Comparison of ENCODE assay signal across 8 cellular contexts in the genomic region with DNA sequence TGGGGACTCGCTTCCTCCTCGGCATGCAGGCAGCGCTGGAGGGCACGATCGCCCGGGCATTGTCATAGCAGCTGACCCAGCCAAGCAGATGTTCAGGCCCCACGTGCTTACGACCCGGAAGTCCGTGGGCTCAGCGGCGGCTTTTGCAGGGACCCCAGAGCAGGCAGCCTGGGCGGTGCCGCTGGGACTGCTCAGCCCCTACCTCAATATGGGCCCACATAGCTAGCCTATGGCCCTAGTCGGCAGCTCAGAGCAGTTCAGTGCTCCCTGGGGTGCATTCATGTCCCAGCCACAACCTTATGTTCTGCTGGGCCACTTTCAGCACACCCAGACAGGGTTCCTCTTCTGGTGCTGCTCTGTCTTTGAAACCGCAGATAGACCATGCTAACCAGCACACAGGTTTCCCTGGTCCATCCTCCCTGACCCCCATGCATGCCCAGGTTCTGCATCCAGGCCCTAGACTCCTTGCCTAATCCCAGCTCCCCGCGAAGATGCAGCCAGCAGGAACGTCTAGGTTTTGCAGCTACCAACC. TPM values are rescaled to one million over a fixed set of nuclear protein-coding genes. Genes with fewer than 3 reads are reported as not detected.
DNase-seq lines count a peak whose midpoint lies in the region; ATAC-seq and TF ChIP-seq lines count a peak whose summit lies in the region.

No MANE protein-coding gene starts in this region.

- ATAC-seq in GM18511 (IDR thresholded peaks at IDR 0.05; ENCODE audit: unreplicated experiment) (peak; percentile 95), HG02763 (IDR thresholded peaks at IDR 0.05; ENCODE audit: unreplicated experiment) (peak; percentile 79), Panc1 (peak; percentile 39)

- POLR2A ChIA-PET in Panc1 (lab: Charles Lee): interaction anchor here (0.6 kb wide), 1 partner anchor 203 kb away, joined by 3 read pairs; no protein-coding TSS in a partner anchor

- no peak for TF ChIP-seq CTCF in Panc1 (IDR thresholded peaks at IDR 0.05)

- in situ Hi-C loops in Panc1 (cut with HindIII; ENCODE audit: low pct_unique_long_range_greater_than_20kb, low sequenced_read_pairs): no loop called here

- CTCF ChIA-PET in Panc1 (lab: Charles Lee): no interaction called here

- H3K27me3 ChIP-seq in Panc1 (ENCODE audit: control insufficient read depth, insufficient read depth, low read length) (no peaks in the 10 kb centered on the region), skeletal muscle tissue (ENCODE audit: control insufficient read depth in 3 of 3, insufficient read depth in 3 of 3, low read length in 3 of 3) (peaks cover 0 to 20% (median 0%) of the 10 kb centered on the region in 3 donors)

- intact Hi-C loops in Panc1 (cut with micrococcal nuclease; ENCODE audit: unreplicated experiment): no loop called here

- no TSS peak for BruUV-seq in Panc1 (replicated peaks; lab: Mats Ljungman, UMichigan)

- DNase-seq in Panc1 (ENCODE audit: low read depth, low spot score) (no peak), hypothalamus (lab: John Stamatoyannopoulos, UW) (peak in 47 of 51 donors; percentile 5 to 72 (median 43)), NCI-H2171 treated with DMSO at 0.1 percent for 48 hours (lab: John Stamatoyannopoulos, UW) (no peak), NCI-H2081 treated with DMSO at 0.1 percent for 48 hours (lab: John Stamatoyannopoulos, UW) (no peak)
- peak; percentile 35 for DNase-seq in activated naive CD8-positive, alpha-beta T cell treated with anti-CD3 and anti-CD28 coated beads, Interleukin-2, amount 50 U/mL, for 16 hours (ENCODE audit: low read depth, low spot score)

- no peaks in the 10 kb centered on the region for H3K9me3 ChIP-seq in Panc1 (ENCODE audit: control insufficient read depth, insufficient read depth, low read depth, low read length)
- H3K9me3 ChIP-seq in skeletal muscle tissue (ENCODE audit: control insufficient read depth in 3 of 3, low read length in 3 of 3): no peaks in the 10 kb centered on the region

- H3K4me3 ChIP-seq in Panc1 (ENCODE audit: low read depth in 2 of 2, low read length in 2 of 2) (no peak overlapping the region), skeletal muscle tissue (ENCODE audit: low read length in 3 of 3) (peak overlapping the region; percentile 59 to 80 (median 71))

- no peaks in the 10 kb centered on the region for H3K4me1 ChIP-seq in Panc1 (ENCODE audit: control insufficient read depth, insufficient read depth, low read length)
- H3K4me1 ChIP-seq in skeletal muscle tissue (ENCODE audit: control insufficient read depth in 3 of 3, insufficient read depth in 3 of 3, low read length in 3 of 3): peaks cover 5 to 10% (median 9%) of the 10 kb centered on the region in 3 donors

- peak overlapping the region; percentile 36 to 74 (median 66) for H3K9ac ChIP-seq in skeletal muscle tissue (ENCODE audit: low read depth in 1 of 3, low read length in 3 of 3)

- H3K27ac ChIP-seq in Panc1 (ENCODE audit: low read length): no peak overlapping the region
- H3K27ac ChIP-seq in skeletal muscle tissue (ENCODE audit: low read depth, low read length): no peak overlapping the region

- no peaks in the 10 kb centered on the region for H3K36me3 ChIP-seq in Panc1 (ENCODE audit: control insufficient read depth, insufficient read depth, low read length)
- no peaks in the 10 kb centered on the region for H3K36me3 ChIP-seq in skeletal muscle tissue (ENCODE audit: control insufficient read depth in 3 of 3, insufficient read depth in 3 of 3, low read length in 3 of 3)

RNA-seq across cellular contexts. Expression of a gene that starts 10.4 kb away (rescaled TPM):
- total RNA-seq in Panc1 (2021; ENCODE audit: unreplicated experiment): 219 TPM
- polyA plus RNA-seq in Panc1 (2012; ENCODE audit: insufficient read length): 126 TPM
- total RNA-seq in skeletal muscle tissue: 795 TPM

RNA-seq across cellular contexts. Expression of a gene that starts 33.3 kb away (rescaled TPM):
- total RNA-seq in Panc1 (2021; ENCODE audit: unreplicated experiment): 70.7 TPM
- 28.4 TPM for polyA plus RNA-seq in Panc1 (2012; ENCODE audit: insufficient read length)
- 23.5 TPM for total RNA-seq in skeletal muscle tissue

RNA-seq across cellular contexts. Expression of a gene that starts 55.8 kb away (rescaled TPM):
- total RNA-seq in Panc1 (2021; ENCODE audit: unreplicated experiment) (0.23 TPM), skeletal muscle tissue (0.52 TPM)
- polyA plus RNA-seq in Panc1 (2012; ENCODE audit: insufficient read length): not detected

Comparison
In these comparisons a context has a peak if more than half of its experiments do, and no peak if none do; other contexts are left out.
1. ATAC-seq: peak in every context shown above with its lines; median percentile 95 in GM18511; 79 in HG02763; 39 in Panc1.
2. DNase-seq: peak in activated naive CD8-positive, alpha-beta T cell treated with anti-CD3 and anti-CD28 coated beads, Interleukin-2, amount 50 U/mL, for 16 hours (single experiment) and hypothalamus (47 of 51); none in Panc1 (single experiment), NCI-H2171 treated with DMSO at 0.1 percent for 48 hours (single experiment) and NCI-H2081 treated with DMSO at 0.1 percent for 48 hours (single experiment).
3. H3K4me3 ChIP-seq: peak in skeletal muscle tissue (3 of 3); none in Panc1 (0 of 2).